26 cellular contexts compared by ENCODE assay signal in genomic region chrX:14017399-14017798, GRCh38.
"Had no signal": no experiment of that assay in that cellular context is flagged by ENCODE, and none has a peak within 500 bp of the region (broad histone marks: within the 10 kb centered on the region; RNA-seq: fewer than 3 reads in every experiment).

No MANE protein-coding gene starts in this region.

- H3K4me1 ChIP-seq: pancreas, prostate gland, right lobe of liver, sigmoid colon, suprapubic skin, testis, upper lobe of left lung, vagina had no signal

- H3K36me3 ChIP-seq: neutrophil, prostate gland had no signal

- H3K27me3 ChIP-seq: neutrophil, pancreas, right lobe of liver, sigmoid colon, suprapubic skin, testis, tibial artery, upper lobe of left lung, vagina had no signal

- H3K27ac ChIP-seq: neutrophil, pancreas, prostate gland, right lobe of liver, sigmoid colon, suprapubic skin, testis, tibial artery, upper lobe of left lung, vagina had no signal

- ATAC-seq: naive thymus-derived CD8-positive, alpha-beta T cell; natural killer cell treated with Interleukin-12 subunit alpha and Interleukin-12 subunit beta and Interleukin-15 and Interleukin-18, amount 100 ng/mL, for 72 hours; pancreas; right cardiac atrium; right lobe of liver; stimulated activated effector memory CD8-positive, alpha-beta T cell treated with anti-CD3 and anti-CD28 coated beads, Interleukin-12 subunit alpha, Interleukin-12 subunit beta, amount 100 ng/mL, for 72 hours; stimulated activated naive B cell treated with anti-CD40 and anti-IgM and Interleukin-4, amounts not matched to agents 10 μg/mL and 1 μg/mL and 100 μg/mL, for 72 hours had no signal

- DNase-seq: naive thymus-derived CD8-positive, alpha-beta T cell; nephron progenitor cell; nucleus accumbens; pancreas; right cardiac atrium; right lobe of liver; sigmoid colon; small intestine; stimulated activated CD4-positive, alpha-beta T cell treated with anti-CD3 and anti-CD28 coated beads, Interleukin-15, amount 100 ng/mL, for 24 hours; stimulated activated CD4-positive, alpha-beta T cell treated with anti-CD3 and anti-CD28 coated beads, Interleukin-2, amount 100 ng/mL, for 24 hours; stimulated activated CD4-positive, alpha-beta T cell treated with anti-CD3 and anti-CD28 coated beads, Interleukin-2, amount 100 ng/mL, for 48 hours; stimulated activated CD4-positive, alpha-beta T cell treated with anti-CD3 and anti-CD28 coated beads, Interleukin-4, amount 100 ng/mL, for 24 hours; stimulated activated naive B cell treated with anti-CD40 and anti-IgM and Interleukin-4, amounts not matched to agents 10 μg/mL and 1 μg/mL and 100 μg/mL, for 72 hours; stimulated activated naive CD4-positive, alpha-beta T cell treated with Interleukin-2 at 50 U/mL for 16 hours; substantia nigra; testis; tibial artery; trophoblast cell; upper lobe of left lung had no signal

- FAIRE-seq: pancreas, small intestine, urothelium cell line had no signal

- H3K9me3 ChIP-seq: neutrophil, pancreas, prostate gland, right lobe of liver, sigmoid colon, suprapubic skin, testis, upper lobe of left lung, vagina had no signal

- H3K4me3 ChIP-seq: pancreas, prostate gland, right lobe of liver, sigmoid colon, suprapubic skin, testis, tibial artery, upper lobe of left lung, vagina had no signal
